In the genomic region with DNA sequence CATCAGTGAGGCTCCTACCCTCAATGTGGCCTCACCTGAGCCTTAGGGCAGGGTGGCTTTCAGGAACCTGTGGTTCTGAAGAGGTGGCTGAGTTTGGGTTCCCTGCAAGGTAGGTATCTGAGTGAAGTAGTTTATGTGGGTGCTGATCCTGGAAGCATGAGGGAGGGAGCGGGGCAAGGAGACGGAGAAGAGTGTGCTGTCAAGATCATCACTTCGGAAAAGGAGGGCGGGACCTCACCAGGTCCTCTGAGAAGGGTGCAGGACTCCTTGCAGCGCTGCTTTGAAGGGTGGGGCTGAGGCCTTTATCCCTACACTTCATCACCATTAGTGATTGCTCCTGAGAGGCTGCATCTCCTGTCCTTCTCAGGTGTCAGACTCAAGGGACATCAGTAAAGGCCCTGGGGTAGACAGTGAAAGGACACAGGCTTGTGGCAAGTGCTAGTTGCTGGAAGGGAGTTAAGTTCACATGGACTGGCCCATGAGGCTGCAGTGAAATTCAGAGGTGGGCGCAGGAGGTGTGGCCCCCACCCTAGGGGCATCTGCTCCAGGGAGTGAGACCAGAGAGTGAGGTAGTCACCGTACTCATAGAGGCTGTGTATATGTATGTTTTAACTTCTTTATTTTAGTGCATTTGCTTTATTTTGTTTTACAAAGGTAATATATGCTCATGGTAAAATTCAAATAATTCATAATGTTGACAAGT, we compare ENCODE assay signal across 35 cellular contexts.
"Had no signal": no experiment of that assay in that cellular context is flagged by ENCODE, and none has a peak within 500 bp of the region (broad histone marks: within the 10 kb centered on the region; RNA-seq: fewer than 3 reads in every experiment).

No MANE protein-coding gene starts in this region.

- DNase-seq: activated B cell treated with CpG ODN at 0.5 μM for 24 hours; activated CD4-positive, alpha-beta memory T cell treated with anti-CD3 and anti-CD28 coated beads for 36 hours; activated CD4-positive, alpha-beta T cell treated with anti-CD3 and anti-CD28 coated beads for 4 hours; activated CD4-positive, alpha-beta T cell treated with anti-CD3 and anti-CD28 coated beads, Interleukin-2, amount 10 ng/mL, durations not matched to agents 24 days and 14 days; activated CD4-positive, alpha-beta T cell treated with anti-CD3 and anti-CD28 coated beads, Interleukin-2, amount 50 U/mL, for 1 hour; activated CD4-positive, alpha-beta T cell treated with anti-CD3 and anti-CD28 coated beads, Interleukin-2, amount 50 U/mL, for 4 hours; activated CD4-positive, CD25-positive, alpha-beta regulatory T cell treated with anti-CD3 and anti-CD28 coated beads, Interleukin-2, amount 50 U/mL, for 72 hours; activated CD8-positive, alpha-beta memory T cell treated with anti-CD3 and anti-CD28 coated beads, Interleukin-2, amount 50 U/mL, for 4 hours; activated CD8-positive, alpha-beta T cell treated with anti-CD3 and anti-CD28 coated beads for 36 hours; activated gamma-delta T cell; activated naive CD4-positive, alpha-beta T cell treated with anti-CD3 and anti-CD28 coated beads, Interleukin-2, amount 10 ng/mL, durations not matched to agents 7 days and 5 days; activated naive CD4-positive, alpha-beta T cell treated with Interleukin-2 at 50 U/mL for 16 hours; activated naive CD8-positive, alpha-beta T cell treated with anti-CD3 and anti-CD28 coated beads, Interleukin-2, amount 10 ng/mL, durations not matched to agents 7 days and 5 days; activated naive CD8-positive, alpha-beta T cell treated with anti-CD3 and anti-CD28 coated beads, Interleukin-2, amount 50 U/mL, for 24 hours; activated T-cell treated with anti-CD3 and anti-CD28 coated beads for 4 hours; activated T-cell treated with anti-CD3 and anti-CD28 coated beads, Interleukin-2, amount 50 U/mL, for 1 hour; activated T-cell treated with anti-CD3 and anti-CD28 coated beads, Interleukin-2, amount 50 U/mL, for 4 hours; activated T-cell treated with anti-CD3 and anti-CD28 coated beads, Interleukin-2, amount 50 U/mL, for 72 hours; amygdala; anterior cingulate cortex; cerebellar nuclear complex; T-helper 1 cell; T-helper 2 cell; T-helper 9 cell had no signal

- H3K27me3 ChIP-seq: ascending aorta, cardiac muscle cell had no signal

- H3K27ac Mint-ChIP-seq: activated B cell treated with CpG ODN at 0.5 μM for 24 hours; activated CD4-positive, alpha-beta memory T cell treated with anti-CD3 and anti-CD28 coated beads for 36 hours; activated CD4-positive, alpha-beta T cell treated with anti-CD3 and anti-CD28 coated beads, Interleukin-2, amount 10 ng/mL, durations not matched to agents 24 days and 14 days; activated CD8-positive, alpha-beta T cell treated with anti-CD3 and anti-CD28 coated beads for 36 hours; activated naive CD4-positive, alpha-beta T cell treated with anti-CD3 and anti-CD28 coated beads, Interleukin-2, amount 10 ng/mL, durations not matched to agents 7 days and 5 days; activated naive CD4-positive, alpha-beta T cell treated with anti-CD3 and anti-CD28 coated beads, Interleukin-2, amount 50 U/mL, for 24 hours; activated naive CD8-positive, alpha-beta T cell; activated naive CD8-positive, alpha-beta T cell treated with anti-CD3 and anti-CD28 coated beads, Interleukin-2, amount 10 ng/mL, durations not matched to agents 7 days and 5 days; activated naive CD8-positive, alpha-beta T cell treated with anti-CD3 and anti-CD28 coated beads, Interleukin-2, amount 50 U/mL, for 24 hours; activated T-cell treated with anti-CD3 and anti-CD28 coated beads, Interleukin-2, amount 50 U/mL, for 72 hours; activated T-helper 1 cell treated with anti-CD3 and anti-CD28 coated beads, Interleukin-12 subunit alpha, Interleukin-12 subunit beta, Interleukin-2, Interleukin-4 antibody, amounts not matched to agents 30 ng/mL and 10 ng/mL and 1 ng/mL, durations not matched to agents 14 hours and 24 hours and 36 hours; activated T-helper 17 cell treated with anti-CD3 and anti-CD28 coated beads, Interleukin-2, amount 50 U/mL, for 72 hours; brain; T-helper 1 cell treated with Interleukin-12 subunit alpha and Interleukin-12 subunit beta and Interleukin-4 antibody, amounts not matched to agents 30 μg/mL and 1 μg/mL, for 36 hours; T-helper 2 cell treated with Interferon-gamma antibody and Interleukin-4, amounts not matched to agents 5 μg/mL and 100 μg/mL, for 36 hours had no signal

- H3K9me3 Mint-ChIP-seq: activated B cell treated with CpG ODN at 0.5 μM for 24 hours; activated CD4-positive, alpha-beta memory T cell treated with anti-CD3 and anti-CD28 coated beads for 36 hours; activated CD4-positive, alpha-beta T cell treated with anti-CD3 and anti-CD28 coated beads, Interleukin-2, amount 10 ng/mL, durations not matched to agents 24 days and 14 days; activated CD8-positive, alpha-beta T cell treated with anti-CD3 and anti-CD28 coated beads for 36 hours; activated naive CD4-positive, alpha-beta T cell treated with anti-CD3 and anti-CD28 coated beads, Interleukin-2, amount 10 ng/mL, durations not matched to agents 7 days and 5 days; activated naive CD4-positive, alpha-beta T cell treated with anti-CD3 and anti-CD28 coated beads, Interleukin-2, amount 50 U/mL, for 24 hours; activated naive CD8-positive, alpha-beta T cell treated with anti-CD3 and anti-CD28 coated beads, Interleukin-2, amount 10 ng/mL, durations not matched to agents 7 days and 5 days; activated naive CD8-positive, alpha-beta T cell treated with anti-CD3 and anti-CD28 coated beads, Interleukin-2, amount 50 U/mL, for 24 hours; activated T-cell treated with anti-CD3 and anti-CD28 coated beads, Interleukin-2, amount 50 U/mL, for 4 hours; activated T-cell treated with anti-CD3 and anti-CD28 coated beads, Interleukin-2, amount 50 U/mL, for 72 hours; activated T-helper 1 cell treated with anti-CD3 and anti-CD28 coated beads, Interleukin-12 subunit alpha, Interleukin-12 subunit beta, Interleukin-2, Interleukin-4 antibody, amounts not matched to agents 30 ng/mL and 10 ng/mL and 1 ng/mL, durations not matched to agents 14 hours and 24 hours and 36 hours; activated T-helper 17 cell treated with anti-CD3 and anti-CD28 coated beads, Interleukin-2, amount 50 U/mL, for 72 hours; central memory CD8-positive, alpha-beta T cell; T-helper 1 cell treated with Interleukin-12 subunit alpha and Interleukin-12 subunit beta and Interleukin-4 antibody, amounts not matched to agents 30 μg/mL and 1 μg/mL, for 36 hours; T-helper 2 cell treated with Interferon-gamma antibody and Interleukin-4, amounts not matched to agents 5 μg/mL and 100 μg/mL, for 36 hours had no signal

- H3K36me3 ChIP-seq: ascending aorta, cardiac muscle cell had no signal

- H3K4me3 ChIP-seq: ascending aorta, cardiac muscle cell had no signal

- H3K4me1 ChIP-seq: ascending aorta had no signal

- H3K4me3 Mint-ChIP-seq: activated B cell treated with CpG ODN at 0.5 μM for 24 hours; activated CD4-positive, alpha-beta memory T cell treated with anti-CD3 and anti-CD28 coated beads for 36 hours; activated CD4-positive, alpha-beta T cell treated with anti-CD3 and anti-CD28 coated beads, Interleukin-2, amount 10 ng/mL, durations not matched to agents 24 days and 14 days; activated CD8-positive, alpha-beta T cell treated with anti-CD3 and anti-CD28 coated beads for 36 hours; activated naive CD4-positive, alpha-beta T cell treated with anti-CD3 and anti-CD28 coated beads, Interleukin-2, amount 10 ng/mL, durations not matched to agents 7 days and 5 days; activated naive CD4-positive, alpha-beta T cell treated with anti-CD3 and anti-CD28 coated beads, Interleukin-2, amount 50 U/mL, for 24 hours; activated naive CD8-positive, alpha-beta T cell; activated naive CD8-positive, alpha-beta T cell treated with anti-CD3 and anti-CD28 coated beads, Interleukin-2, amount 10 ng/mL, durations not matched to agents 7 days and 5 days; activated naive CD8-positive, alpha-beta T cell treated with anti-CD3 and anti-CD28 coated beads, Interleukin-2, amount 50 U/mL, for 24 hours; activated T-cell treated with anti-CD3 and anti-CD28 coated beads, Interleukin-2, amount 50 U/mL, for 4 hours; activated T-cell treated with anti-CD3 and anti-CD28 coated beads, Interleukin-2, amount 50 U/mL, for 72 hours; activated T-helper 1 cell treated with anti-CD3 and anti-CD28 coated beads, Interleukin-12 subunit alpha, Interleukin-12 subunit beta, Interleukin-2, Interleukin-4 antibody, amounts not matched to agents 30 ng/mL and 10 ng/mL and 1 ng/mL, durations not matched to agents 14 hours and 24 hours and 36 hours; activated T-helper 17 cell treated with anti-CD3 and anti-CD28 coated beads, Interleukin-2, amount 50 U/mL, for 72 hours; brain; central memory CD8-positive, alpha-beta T cell; T-helper 1 cell treated with Interleukin-12 subunit alpha and Interleukin-12 subunit beta and Interleukin-4 antibody, amounts not matched to agents 30 μg/mL and 1 μg/mL, for 36 hours; T-helper 2 cell treated with Interferon-gamma antibody and Interleukin-4, amounts not matched to agents 5 μg/mL and 100 μg/mL, for 36 hours had no signal

- H3K4me1 Mint-ChIP-seq: activated B cell treated with CpG ODN at 0.5 μM for 24 hours; activated CD4-positive, alpha-beta T cell treated with anti-CD3 and anti-CD28 coated beads, Interleukin-2, amount 10 ng/mL, durations not matched to agents 24 days and 14 days; activated naive CD4-positive, alpha-beta T cell treated with anti-CD3 and anti-CD28 coated beads, Interleukin-2, amount 10 ng/mL, durations not matched to agents 7 days and 5 days; activated naive CD4-positive, alpha-beta T cell treated with anti-CD3 and anti-CD28 coated beads, Interleukin-2, amount 50 U/mL, for 24 hours; activated naive CD8-positive, alpha-beta T cell treated with anti-CD3 and anti-CD28 coated beads, Interleukin-2, amount 10 ng/mL, durations not matched to agents 7 days and 5 days; activated naive CD8-positive, alpha-beta T cell treated with anti-CD3 and anti-CD28 coated beads, Interleukin-2, amount 50 U/mL, for 24 hours; activated T-helper 17 cell treated with anti-CD3 and anti-CD28 coated beads, Interleukin-2, amount 50 U/mL, for 72 hours; central memory CD8-positive, alpha-beta T cell had no signal

- H3K27me3 Mint-ChIP-seq: activated naive CD4-positive, alpha-beta T cell treated with anti-CD3 and anti-CD28 coated beads, Interleukin-2, amount 50 U/mL, for 24 hours; brain had no signal

- H3K9me3 ChIP-seq: ascending aorta had no signal

- H3K36me3 Mint-ChIP-seq: activated CD4-positive, alpha-beta memory T cell treated with anti-CD3 and anti-CD28 coated beads for 36 hours; activated naive CD4-positive, alpha-beta T cell treated with anti-CD3 and anti-CD28 coated beads, Interleukin-2, amount 10 ng/mL, durations not matched to agents 7 days and 5 days; activated naive CD4-positive, alpha-beta T cell treated with anti-CD3 and anti-CD28 coated beads, Interleukin-2, amount 50 U/mL, for 24 hours; activated naive CD8-positive, alpha-beta T cell; activated naive CD8-positive, alpha-beta T cell treated with anti-CD3 and anti-CD28 coated beads, Interleukin-2, amount 10 ng/mL, durations not matched to agents 7 days and 5 days; brain had no signal

- ATAC-seq: activated CD8-positive, alpha-beta T cell treated with anti-CD3 and anti-CD28 coated beads for 36 hours; activated naive CD8-positive, alpha-beta T cell treated with anti-CD3 and anti-CD28 coated beads, Interleukin-2, amount 50 U/mL, for 24 hours; activated T-cell treated with anti-CD3 and anti-CD28 coated beads, Interleukin-2, amount 50 U/mL, for 4 hours; activated T-cell treated with anti-CD3 and anti-CD28 coated beads, Interleukin-2, amount 50 U/mL, for 72 hours; activated T-helper 17 cell treated with anti-CD3 and anti-CD28 coated beads, Interleukin-2, amount 50 U/mL, for 72 hours had no signal

- H3K27ac ChIP-seq: ascending aorta, cardiac muscle cell, VCaP had no signal
